In the genomic region with DNA sequence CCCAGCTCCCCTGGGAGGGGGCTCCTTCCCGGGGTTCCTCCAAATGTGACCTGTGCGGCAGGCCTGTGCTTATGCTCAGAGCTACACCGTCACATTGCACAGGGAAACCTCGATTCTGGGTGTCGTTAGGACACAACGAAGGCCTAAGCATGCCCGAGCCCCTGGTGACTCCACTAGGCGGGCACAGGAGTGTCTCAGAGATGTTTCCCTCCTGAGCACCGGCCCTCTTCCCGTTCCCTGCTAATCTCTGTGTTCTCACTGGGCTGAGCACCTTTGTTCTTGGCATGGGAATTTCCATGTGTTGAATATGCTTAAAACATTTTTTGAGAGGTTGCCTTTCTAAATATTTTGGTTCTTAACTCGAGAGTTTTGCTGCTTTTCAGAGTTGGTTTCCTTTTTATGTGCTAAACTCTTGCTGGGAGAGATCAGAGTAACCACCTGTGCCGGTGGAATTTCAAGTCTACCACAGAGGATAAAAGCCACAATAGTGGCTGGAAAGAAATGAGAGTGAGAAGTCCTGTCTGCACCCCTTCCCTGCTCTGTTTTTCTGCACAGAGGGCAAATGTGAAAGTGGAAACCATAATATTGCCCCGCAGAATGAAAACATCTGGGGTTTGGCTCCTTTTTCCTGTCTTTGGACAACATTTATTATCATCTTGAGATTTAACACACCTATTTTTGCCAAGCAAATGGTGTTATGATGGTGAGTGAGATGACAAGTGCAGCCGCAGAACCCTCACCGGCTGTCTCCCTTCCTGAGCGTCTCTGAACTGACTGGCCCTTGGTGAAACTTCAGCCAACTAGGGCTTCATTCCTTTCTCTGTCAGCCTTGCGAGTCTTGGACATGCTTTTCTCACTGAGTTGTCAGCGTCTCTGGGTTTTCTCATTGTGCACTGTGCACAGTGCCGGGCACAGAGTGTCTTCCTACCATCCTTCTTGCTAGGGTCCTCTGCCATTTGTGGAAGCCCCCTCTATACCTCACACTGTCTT, we compare ENCODE assay signal across 16 cellular contexts.
A peak's percentile ranks its signal among the peaks of the same experiment; 100 is the strongest.
DNase-seq lines count a peak whose midpoint lies in the region; ATAC-seq, FAIRE-seq and TF ChIP-seq lines count a peak whose summit lies in the region.
"Had no signal": no experiment of that assay in that cellular context is flagged by ENCODE, and none has a peak within 500 bp of the region (broad histone marks: within the 10 kb centered on the region; RNA-seq: fewer than 3 reads in every experiment).

No MANE protein-coding gene starts in this region.

- no peak for TF ChIP-seq POLR2A in K562 (conservative IDR thresholded peaks at IDR 0.05)

- no peak overlapping the region for H3K23ac ChIP-seq in mesenchymal stem cell (ENCODE audit: low read length in 2 of 2)

- no peak overlapping the region for H3K14ac ChIP-seq in mesenchymal stem cell (ENCODE audit: low read length in 2 of 2)

- no peaks in the 10 kb centered on the region for H3K36me3 Mint-ChIP-seq in type B pancreatic cell

- no peak overlapping the region for H3K4me3 ChIP-seq in K562
- H3K4me3 ChIP-seq in mesenchymal stem cell (ENCODE audit: insufficient read depth in 1 of 2, low read depth in 1 of 2, low read length in 2 of 2): no peak overlapping the region
- no peak overlapping the region for H3K4me3 ChIP-seq in heart right ventricle
- H3K4me3 ChIP-seq: HAP-1, PC-9, SJSA1 had no signal

- DNase-seq in K562 (ENCODE audit: extremely low read depth in 1 of 4, low spot score in 3 of 4) (no peak), mesenchymal stem cell (no peak), type B pancreatic cell (ENCODE audit: extremely low spot score, unreplicated experiment) (no peak), NCI-H1092 treated with DMSO at 0.1 percent for 48 hours (lab: John Stamatoyannopoulos, UW) (no peak), NK-92 (lab: John Stamatoyannopoulos, UW; ENCODE audit: unreplicated experiment) (no peak), heart right ventricle (no peak)
- DNase-seq: NCI-H1436 treated with DMSO at 0.1 percent for 48 hours, NCI-H2081 treated with DMSO at 0.1 percent for 48 hours, NCI-H510A, NCI-H774, PC-9 had no signal

- H2AFZ ChIP-seq in K562 (ENCODE audit: low read depth, low read length) (no peak overlapping the region), mesenchymal stem cell (ENCODE audit: low read depth, low read length) (no peak overlapping the region)
- H2AFZ ChIP-seq: PC-9 had no signal

- H3K4me1 ChIP-seq in K562 (replicated peaks in 1 of 2; ENCODE audit: control insufficient read depth in 2 of 2, insufficient read depth in 2 of 2, low read length in 2 of 2) (no peaks in the 10 kb centered on the region), mesenchymal stem cell (ENCODE audit: control insufficient read depth, insufficient read depth, low read depth, low read length) (peaks cover 7% of the 10 kb centered on the region), heart right ventricle (peaks cover 0 to 15% (median 7%) of the 10 kb centered on the region in 9 donors)
- H3K4me1 ChIP-seq: HAP-1, SJSA1 had no signal

- CTCF ChIA-PET in K562 (lab: Yijun Ruan, JAX; ENCODE audit: low intra/inter-chr PET ratio): no interaction called here

- no peaks in the 10 kb centered on the region for H3K9me3 Mint-ChIP-seq in type B pancreatic cell
- H3K9me3 Mint-ChIP-seq: IgD-negative memory B cell had no signal

- TF ChIP-seq RAD21 in K562 (CRISPR knock-in tag; conservative IDR thresholded peaks at IDR 0.05 in 1 of 2, IDR thresholded peaks at IDR 0.05 in 1 of 2): no peak

- BruUV-seq in K562 (replicated peaks; lab: Mats Ljungman, UMichigan): no TSS peak

- peaks cover 27% of the 10 kb centered on the region for H3K4me1 Mint-ChIP-seq in type B pancreatic cell (ENCODE audit: unreplicated experiment)
- H3K4me1 Mint-ChIP-seq: IgD-negative memory B cell had no signal

- H2BK15ac ChIP-seq in mesenchymal stem cell (ENCODE audit: low read depth, poor library complexity, severe bottlenecking): peak overlapping the region; percentile 12

- no peaks in the 10 kb centered on the region for H3K79me2 ChIP-seq in K562 (ENCODE audit: control insufficient read depth, insufficient read depth, low read length)

- H3K27me3 ChIP-seq in K562 (ENCODE audit: control insufficient read depth in 2 of 2, insufficient read depth in 2 of 2, low read length in 2 of 2) (peaks cover 48 to 63% of the 10 kb centered on the region in 2 experiments), mesenchymal stem cell (ENCODE audit: control insufficient read depth in 1 of 2, insufficient read depth in 1 of 2, low read length in 2 of 2) (no peaks in the 10 kb centered on the region), heart right ventricle (no peaks in the 10 kb centered on the region)
- H3K27me3 ChIP-seq: SJSA1 had no signal

- no peaks in the 10 kb centered on the region for H3K79me1 ChIP-seq in mesenchymal stem cell (replicated peaks; ENCODE audit: low read length, poor library complexity, severe bottlenecking)

- intact Hi-C loops in K562 (cut with micrococcal nuclease) (no loop called here), heart right ventricle (cut with DNase I) (loop anchor here in 2 of 10 donors (10.0 kb wide), 2 partner anchors 77 to 97 kb away; no protein-coding TSS in a partner anchor)

- no peak overlapping the region for H3K9ac ChIP-seq in K562 (ENCODE audit: insufficient read depth in 1 of 2, low read depth in 2 of 2, low read length in 2 of 2)
- H3K9ac ChIP-seq in mesenchymal stem cell (ENCODE audit: low read length): no peak overlapping the region

- H2BK12ac ChIP-seq in mesenchymal stem cell (ENCODE audit: low read length in 2 of 2): peak overlapping the region in 1 of 2 experiments; percentile 45

- peak overlapping the region; percentile 45 for H4K91ac ChIP-seq in mesenchymal stem cell (ENCODE audit: low read length)

- H2BK5ac ChIP-seq in mesenchymal stem cell (ENCODE audit: low read depth, low read length, poor library complexity, severe bottlenecking): no peak overlapping the region

- H3K27ac ChIP-seq in KOPT-K1 (ENCODE audit: low read depth, low read length, poor library complexity, severe bottlenecking) (peak overlapping the region; percentile 36), K562 (ENCODE audit: extremely low read depth, low read depth, low read length) (no peak overlapping the region), mesenchymal stem cell (ENCODE audit: low read length, poor library complexity, severe bottlenecking) (no peak overlapping the region), heart right ventricle (no peak overlapping the region)
- H3K27ac ChIP-seq: C4-2B, PC-9, SJSA1 had no signal

- ATAC-seq in K562 (no peak; the same call in 1 of the 3 replicates), heart right ventricle (no peak)

- no peaks in the 10 kb centered on the region for H4K20me1 ChIP-seq in K562 (replicated peaks; ENCODE audit: control insufficient read depth, insufficient read depth, low read length)

- H3K4me2 ChIP-seq in K562 (ENCODE audit: insufficient read depth, low read length) (no peak overlapping the region), mesenchymal stem cell (ENCODE audit: low read length, poor library complexity, severe bottlenecking) (no peak overlapping the region)
- H3K4me2 ChIP-seq: PC-9 had no signal

- H3K36me3 ChIP-seq in KOPT-K1 (ENCODE audit: insufficient read depth, low read length) (no peaks in the 10 kb centered on the region), K562 (ENCODE audit: control insufficient read depth, insufficient read depth, low read length) (no peaks in the 10 kb centered on the region), mesenchymal stem cell (ENCODE audit: control insufficient read depth in 1 of 2, insufficient read depth in 2 of 2, low read depth in 1 of 2, low read length in 2 of 2) (no peaks in the 10 kb centered on the region), heart right ventricle (no peaks in the 10 kb centered on the region)
- H3K36me3 ChIP-seq: HAP-1, SJSA1 had no signal

- FAIRE-seq in K562 (lab: Jason Lieb, UNC): no peak

- no peak overlapping the region for H2BK120ac ChIP-seq in mesenchymal stem cell (ENCODE audit: low read depth, low read length)

- H3K9me3 ChIP-seq in KOPT-K1 (ENCODE audit: insufficient read depth, low read length, poor library complexity, severe bottlenecking) (no peaks in the 10 kb centered on the region), K562 (replicated peaks; ENCODE audit: control insufficient read depth, insufficient read depth, low read depth, low read length) (no peaks in the 10 kb centered on the region), mesenchymal stem cell (ENCODE audit: control insufficient read depth, low read length) (no peaks in the 10 kb centered on the region), heart right ventricle (no peaks in the 10 kb centered on the region)
- H3K9me3 ChIP-seq: HAP-1, SJSA1 had no signal

- H3K27me3 Mint-ChIP-seq in type B pancreatic cell: no peaks in the 10 kb centered on the region

- 1% methylated on average over 19 of the region's 19 CpGs for WGBS in K562 (ENCODE audit: insufficient coverage, low coverage, missing lambda C conversion rate)
- WGBS in mesenchymal stem cell: 89% methylated on average over 19 of the region's 19 CpGs
- 82 to 87% methylated on average over 19 of the region's 19 CpGs for WGBS in heart right ventricle, 2 donors

- peak overlapping the region; percentile 11 for H3K27ac Mint-ChIP-seq in type B pancreatic cell
- H3K27ac Mint-ChIP-seq: IgD-negative memory B cell had no signal

- POLR2A ChIA-PET in K562 (lab: Yijun Ruan, JAX): interaction anchor here (0.6 to 1.0 kb wide), 3 partner anchors 12 to 65 kb away, joined by 3 to 4 read pairs (median 4); no protein-coding TSS in a partner anchor

- peak overlapping the region in 1 of 2 experiments; percentile 37 for H3K18ac ChIP-seq in mesenchymal stem cell (ENCODE audit: low read depth in 1 of 2, low read length in 2 of 2)

- in situ Hi-C loops in K562 (cut with MboI): no loop called here

- H3K4me3 Mint-ChIP-seq in type B pancreatic cell: no peak overlapping the region
- H3K4me3 Mint-ChIP-seq: IgD-negative memory B cell had no signal

- no peaks in the 10 kb centered on the region for H3K9me1 ChIP-seq in K562 (ENCODE audit: control insufficient read depth, insufficient read depth, low read length)

- no peak for TF ChIP-seq EP300 in K562 (IDR thresholded peaks at IDR 0.05; ENCODE audit: low read length)

- H4K8ac ChIP-seq in mesenchymal stem cell (ENCODE audit: low read length): no peak overlapping the region

- TF ChIP-seq CTCF in K562 (IDR thresholded peaks at IDR 0.05 in 2 of 3, conservative IDR thresholded peaks at IDR 0.05 in 1 of 3; ENCODE audit: insufficient read depth in 2 of 3, low read depth in 1 of 3, low read length in 3 of 3) (no peak), type B pancreatic cell (conservative IDR thresholded peaks at IDR 0.05) (no peak), heart right ventricle (IDR thresholded peaks at IDR 0.05) (no peak)

- no peak overlapping the region for H3K4ac ChIP-seq in mesenchymal stem cell (ENCODE audit: low read depth in 1 of 2, low read length in 2 of 2)

- no peak overlapping the region for H2AK5ac ChIP-seq in mesenchymal stem cell (ENCODE audit: low read length, severe bottlenecking)

TF ChIP-seq in K562, 482 proteins besides CTCF, POLR2A, EP300 and RAD21:
- TF ChIP-seq POLR2AphosphoS2 (IDR thresholded peaks at IDR 0.05; ENCODE audit: low read length): no peak
- 0 out of 2 replicates have a peak, but pooled peaks have one; percentile 3 for TF ChIP-seq EZH2 (IDR thresholded peaks at IDR 0.05; ENCODE audit: borderline replicate concordance, low read depth, low read length)
